In genomic region chr13:50514249-50514648, GRCh38 we compare ENCODE assay signal across 19 cellular contexts.
"Had no signal": no experiment of that assay in that cellular context is flagged by ENCODE, and none has a peak within 500 bp of the region (broad histone marks: within the 10 kb centered on the region; RNA-seq: fewer than 3 reads in every experiment).

No MANE protein-coding gene starts in this region.

- H3K4me3 Mint-ChIP-seq: activated CD4-positive, alpha-beta T cell treated with anti-CD3 and anti-CD28 coated beads, Interleukin-2, amount 10 ng/mL, durations not matched to agents 24 days and 14 days had no signal

- H3K27ac Mint-ChIP-seq: activated CD4-positive, alpha-beta T cell treated with anti-CD3 and anti-CD28 coated beads, Interleukin-2, amount 10 ng/mL, durations not matched to agents 24 days and 14 days had no signal

- H3K9me3 Mint-ChIP-seq: activated CD4-positive, alpha-beta T cell treated with anti-CD3 and anti-CD28 coated beads, Interleukin-2, amount 10 ng/mL, durations not matched to agents 24 days and 14 days had no signal

- DNase-seq: activated CD4-positive, alpha-beta T cell treated with anti-CD3 and anti-CD28 coated beads, Interleukin-2, amount 10 ng/mL, durations not matched to agents 24 days and 14 days; activated CD8-positive, alpha-beta memory T cell treated with anti-CD3 and anti-CD28 coated beads, Interleukin-2, amount 50 U/mL, for 48 hours; activated effector memory CD4-positive, alpha-beta T cell treated with Interleukin-2 at 50 U/mL for 16 hours; activated naive CD4-positive, alpha-beta T cell treated with anti-CD3 and anti-CD28 coated beads, Interleukin-2, amount 50 U/mL, for 16 hours; activated T-cell treated with anti-CD3 and anti-CD28 coated beads, Interleukin-2, amount 50 U/mL, for 48 hours; aorta; erythroblast; foreskin melanocyte; nucleus accumbens; posterior cingulate gyrus; retina; stimulated activated CD4-positive, alpha-beta T cell treated with anti-CD3 and anti-CD28 coated beads, Interleukin-2, amount 100 ng/mL, for 24 hours; stimulated activated naive CD8-positive, alpha-beta T cell treated with anti-CD3 and anti-CD28 coated beads, Interleukin-15, Interleukin-2, amounts not matched to agents 100 U/mL and 50 U/mL, for 24 hours; T-helper 9 cell; trophoblast cell had no signal

- H3K36me3 ChIP-seq: suprapubic skin, vagina had no signal

- H3K9me3 ChIP-seq: suprapubic skin, vagina had no signal

- H3K27me3 ChIP-seq: suprapubic skin, vagina had no signal

- H3K4me3 ChIP-seq: coronary artery, lung, suprapubic skin, vagina had no signal

- H3K27ac ChIP-seq: coronary artery, suprapubic skin had no signal

- ATAC-seq: stimulated activated naive CD8-positive, alpha-beta T cell treated with anti-CD3 and anti-CD28 coated beads, Interleukin-15, Interleukin-2, amounts not matched to agents 100 U/mL and 50 U/mL, for 24 hours had no signal
